Comparison of ENCODE assay signal across 8 cellular contexts in the genomic region with DNA sequence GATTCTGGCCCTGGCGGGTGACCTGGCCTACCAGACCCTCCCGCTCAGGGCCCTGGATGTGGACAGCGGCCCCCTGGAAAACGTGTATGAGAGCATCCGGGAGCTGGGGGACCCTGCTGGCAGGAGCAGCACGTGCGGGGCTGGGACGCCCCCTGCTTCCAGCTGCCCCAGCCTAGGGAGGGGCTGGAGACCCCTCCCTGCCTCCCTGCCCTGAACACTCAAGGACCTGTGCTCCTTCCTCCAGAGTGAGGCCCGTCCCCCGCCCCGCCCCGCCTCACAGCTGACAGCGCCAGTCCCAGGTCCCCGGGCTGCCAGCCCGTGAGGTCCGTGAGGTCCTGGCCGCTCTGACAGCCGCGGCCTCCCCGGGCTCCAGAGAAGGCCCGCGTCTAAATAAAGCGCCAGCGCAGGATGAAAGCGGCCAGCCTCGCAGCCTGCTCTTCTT. TPM values are rescaled to one million over a fixed set of nuclear protein-coding genes. Genes with fewer than 3 reads are reported as not detected.
DNase-seq lines count a peak whose midpoint lies in the region; ATAC-seq and TF ChIP-seq lines count a peak whose summit lies in the region.

No MANE protein-coding gene starts in this region.

- peaks cover 26% of the 10 kb centered on the region for H3K4me1 ChIP-seq in ectodermal cell (ENCODE audit: control insufficient read depth, insufficient read depth, low read length)

- H3K9me3 ChIP-seq in ectodermal cell (ENCODE audit: control insufficient read depth, low read length): no peaks in the 10 kb centered on the region

- H3K27ac ChIP-seq in ectodermal cell (ENCODE audit: insufficient read depth, low read depth, low read length, poor library complexity, severe bottlenecking): peak overlapping the region; percentile 69

- peak overlapping the region; percentile 38 for H3K4me3 ChIP-seq in ectodermal cell (ENCODE audit: insufficient read depth, low read depth, low read length)

- no peak for TF ChIP-seq CTCF in GM10266 (IDR thresholded peaks at IDR 0.05; ENCODE audit: control insufficient read depth, insufficient read depth, low read depth, missing control alignments)

- peaks cover 12% of the 10 kb centered on the region for H3K36me3 ChIP-seq in ectodermal cell (ENCODE audit: control insufficient read depth, insufficient read depth, low read length)

- peaks cover 17% of the 10 kb centered on the region for H3K27me3 ChIP-seq in ectodermal cell (ENCODE audit: control insufficient read depth, insufficient read depth, low read length, poor library complexity, severe bottlenecking)

- 10 to 11% methylated on average over 26 of the region's 26 CpGs for WGBS in ectodermal cell, 2 experiments

- DNase-seq in GM10266 (ENCODE audit: extremely low spot score): peak; percentile 31
- peak; percentile 69 for DNase-seq in SK-N-DZ (ENCODE audit: low spot score)
- peak; percentile 24 for DNase-seq in midbrain (lab: John Stamatoyannopoulos, UW)
- no peak for DNase-seq in SIG-M5 treated with dmso at 0.1 percent for 504 hours (lab: John Stamatoyannopoulos, UW; ENCODE audit: unreplicated experiment)

- ATAC-seq in HG02885 (IDR thresholded peaks at IDR 0.05; ENCODE audit: poor library complexity, unreplicated experiment) (no peak), HG02610 (IDR thresholded peaks at IDR 0.05; ENCODE audit: unreplicated experiment) (no peak), GM19328 (IDR thresholded peaks at IDR 0.05; ENCODE audit: unreplicated experiment) (no peak)

RNA-seq across cellular contexts. Expression of a gene that starts 0.9 kb away (rescaled TPM):
- polyA plus RNA-seq in SK-N-DZ (2014; cell fraction: cytosol; rRNA removed): 50.4 and 67.1 TPM in 2 replicates
- polyA plus RNA-seq in SK-N-DZ (2014; cell fraction: nucleus; rRNA removed): 316 and 353 TPM in 2 replicates
- 73.7 TPM for polyA plus RNA-seq in ectodermal cell (2013, experiment 1 of 4)
- 53.8 TPM for polyA plus RNA-seq in ectodermal cell (2013, experiment 2 of 4)
- 78.4 TPM for polyA plus RNA-seq in ectodermal cell (2013, experiment 3 of 4)
- 77.3 TPM for polyA plus RNA-seq in ectodermal cell (2013, experiment 4 of 4)

RNA-seq across cellular contexts. Expression of a gene that starts 2.2 kb away (rescaled TPM):
- polyA plus RNA-seq in SK-N-DZ (2014; cell fraction: cytosol; rRNA removed): 22.8 and 33.6 TPM in 2 replicates
- polyA plus RNA-seq in SK-N-DZ (2014; cell fraction: nucleus; rRNA removed): 394 and 517 TPM in 2 replicates
- 8.8 TPM for polyA plus RNA-seq in ectodermal cell (2013, experiment 1 of 4)
- polyA plus RNA-seq in ectodermal cell (2013, experiment 2 of 4): 9.6 TPM
- polyA plus RNA-seq in ectodermal cell (2013, experiment 3 of 4): 9.3 TPM
- polyA plus RNA-seq in ectodermal cell (2013, experiment 4 of 4): 11.1 TPM

RNA-seq across cellular contexts. Expression of a gene that starts 30.9 kb away (rescaled TPM):
- 22.1 and 62.6 TPM in 2 replicates for polyA plus RNA-seq in SK-N-DZ (2014; cell fraction: cytosol; rRNA removed)
- polyA plus RNA-seq in SK-N-DZ (2014; cell fraction: nucleus; rRNA removed): 151 and 241 TPM in 2 replicates
- polyA plus RNA-seq in ectodermal cell (2013, experiment 1 of 4): 33.0 TPM
- polyA plus RNA-seq in ectodermal cell (2013, experiment 2 of 4): 27.2 TPM
- 23.8 TPM for polyA plus RNA-seq in ectodermal cell (2013, experiment 3 of 4)
- 24.1 TPM for polyA plus RNA-seq in ectodermal cell (2013, experiment 4 of 4)

RNA-seq across cellular contexts. Expression of a gene that starts 30.9 kb away (rescaled TPM):
- 72.1 and 74.1 TPM in 2 replicates for polyA plus RNA-seq in SK-N-DZ (2014; cell fraction: cytosol; rRNA removed)
- 137 and 172 TPM in 2 replicates for polyA plus RNA-seq in SK-N-DZ (2014; cell fraction: nucleus; rRNA removed)
- polyA plus RNA-seq in ectodermal cell (2013, experiment 1 of 4): 21.7 TPM
- polyA plus RNA-seq in ectodermal cell (2013, experiment 2 of 4): 27.9 TPM
- polyA plus RNA-seq in ectodermal cell (2013, experiment 3 of 4): 19.3 TPM
- polyA plus RNA-seq in ectodermal cell (2013, experiment 4 of 4): 20.9 TPM

RNA-seq across cellular contexts. Expression of a gene that starts 42.3 kb away (rescaled TPM):
- polyA plus RNA-seq in SK-N-DZ (2014; cell fraction: cytosol; rRNA removed): 0.69 and 1.8 TPM in 2 replicates
- polyA plus RNA-seq in SK-N-DZ (2014; cell fraction: nucleus; rRNA removed): 2.0 and 15.0 TPM in 2 replicates
- polyA plus RNA-seq in ectodermal cell (2013, experiment 1 of 4): 3.2 TPM
- 0.53 TPM for polyA plus RNA-seq in ectodermal cell (2013, experiment 2 of 4)
- polyA plus RNA-seq in ectodermal cell (2013, experiment 3 of 4): 0.59 TPM
- polyA plus RNA-seq in ectodermal cell (2013, experiment 4 of 4): 2.2 TPM
